In genomic region chr7:94431203-94431602, GRCh38 we compare ENCODE assay signal across 27 cellular contexts.
"Had no signal": no experiment of that assay in that cellular context is flagged by ENCODE, and none has a peak within 500 bp of the region (broad histone marks: within the 10 kb centered on the region; RNA-seq: fewer than 3 reads in every experiment).

No MANE protein-coding gene starts in this region.

- DNase-seq: activated CD4-positive, alpha-beta T cell treated with anti-CD3 and anti-CD28 coated beads for 4 hours; activated CD4-positive, alpha-beta T cell treated with anti-CD3 and anti-CD28 coated beads, Interleukin-2, amount 50 U/mL, for 48 hours; activated CD4-positive, CD25-positive, alpha-beta regulatory T cell; activated CD8-positive, alpha-beta memory T cell treated with anti-CD3 and anti-CD28 coated beads, Interleukin-2, amount 50 U/mL, for 48 hours; activated naive CD4-positive, alpha-beta T cell treated with Interleukin-2 at 50 U/mL for 16 hours; activated naive CD8-positive, alpha-beta T cell treated with anti-CD3 and anti-CD28 coated beads for 36 hours; activated T-cell treated with anti-CD3 and anti-CD28 coated beads, Interleukin-2, amount 50 U/mL, for 4 hours; amniotic stem cell; dermis blood vessel endothelial cell; effector CD8-positive, alpha-beta T cell; erythroblast; gastrocnemius medialis; hippocampal formation; left ventricle myocardium superior; mammary epithelial cell; midbrain; occipital lobe; posterior cingulate gyrus; right lobe of liver; stimulated activated CD4-positive, alpha-beta T cell treated with anti-CD3 and anti-CD28 coated beads, Interleukin-15, amount 100 ng/mL, for 24 hours; stimulated activated naive B cell treated with anti-CD40 and anti-IgM and Interleukin-4, amounts not matched to agents 10 μg/mL and 1 μg/mL and 100 μg/mL, for 72 hours; transverse colon; uterus had no signal

- H3K36me3 ChIP-seq: gastrocnemius medialis, right lobe of liver, uterus had no signal

- H3K4me1 ChIP-seq: gastrocnemius medialis, right lobe of liver, transverse colon, uterus had no signal

- H3K4me3 Mint-ChIP-seq: activated naive CD8-positive, alpha-beta T cell treated with anti-CD3 and anti-CD28 coated beads for 36 hours; activated T-cell treated with anti-CD3 and anti-CD28 coated beads, Interleukin-2, amount 50 U/mL, for 4 hours; neural crest cell; stimulated activated naive B cell treated with anti-CD40 and anti-IgM and Interleukin-4, amounts not matched to agents 10 μg/mL and 1 μg/mL and 100 μg/mL, for 72 hours; T-helper 1 cell treated with Interleukin-12 subunit alpha and Interleukin-12 subunit beta and Interleukin-4 antibody, amounts not matched to agents 30 μg/mL and 1 μg/mL, for 36 hours had no signal

- H3K9me3 ChIP-seq: gastrocnemius medialis, right lobe of liver, transverse colon, uterus had no signal

- H3K27me3 ChIP-seq: gastrocnemius medialis, right lobe of liver, transverse colon, uterus had no signal

- H3K27ac Mint-ChIP-seq: activated naive CD8-positive, alpha-beta T cell treated with anti-CD3 and anti-CD28 coated beads for 36 hours; activated T-helper 2 cell treated with anti-CD3 and anti-CD28 coated beads, Interferon-gamma antibody, Interleukin-2, Interleukin-4, amounts not matched to agents 10 μg/mL and 5 μg/mL and 100 μg/mL, durations not matched to agents 14 hours and 24 hours and 36 hours; stimulated activated naive B cell treated with anti-CD40 and anti-IgM and Interleukin-4, amounts not matched to agents 10 μg/mL and 1 μg/mL and 100 μg/mL, for 72 hours; T-helper 1 cell treated with Interleukin-12 subunit alpha and Interleukin-12 subunit beta and Interleukin-4 antibody, amounts not matched to agents 30 μg/mL and 1 μg/mL, for 36 hours had no signal

- H3K36me3 Mint-ChIP-seq: activated naive CD8-positive, alpha-beta T cell treated with anti-CD3 and anti-CD28 coated beads for 36 hours; stimulated activated naive B cell treated with anti-CD40 and anti-IgM and Interleukin-4, amounts not matched to agents 10 μg/mL and 1 μg/mL and 100 μg/mL, for 72 hours had no signal

- H3K9me3 Mint-ChIP-seq: activated naive CD8-positive, alpha-beta T cell treated with anti-CD3 and anti-CD28 coated beads for 36 hours; activated T-cell treated with anti-CD3 and anti-CD28 coated beads, Interleukin-2, amount 50 U/mL, for 4 hours; activated T-helper 2 cell treated with anti-CD3 and anti-CD28 coated beads, Interferon-gamma antibody, Interleukin-2, Interleukin-4, amounts not matched to agents 10 μg/mL and 5 μg/mL and 100 μg/mL, durations not matched to agents 14 hours and 24 hours and 36 hours; neural crest cell; stimulated activated naive B cell treated with anti-CD40 and anti-IgM and Interleukin-4, amounts not matched to agents 10 μg/mL and 1 μg/mL and 100 μg/mL, for 72 hours; T-helper 1 cell treated with Interleukin-12 subunit alpha and Interleukin-12 subunit beta and Interleukin-4 antibody, amounts not matched to agents 30 μg/mL and 1 μg/mL, for 36 hours had no signal

- ATAC-seq: activated T-cell treated with anti-CD3 and anti-CD28 coated beads, Interleukin-2, amount 50 U/mL, for 4 hours; gastrocnemius medialis; left ventricle myocardium superior; right lobe of liver; stimulated activated naive B cell treated with anti-CD40 and anti-IgM and Interleukin-4, amounts not matched to agents 10 μg/mL and 1 μg/mL and 100 μg/mL, for 72 hours had no signal

- H3K4me1 Mint-ChIP-seq: activated naive CD8-positive, alpha-beta T cell treated with anti-CD3 and anti-CD28 coated beads for 36 hours had no signal

- H3K4me3 ChIP-seq: gastrocnemius medialis, right lobe of liver, skin epidermis, transverse colon, uterus had no signal

- H3K27ac ChIP-seq: gastrocnemius medialis, right lobe of liver, skin epidermis, transverse colon, uterus had no signal
